6 cellular contexts compared by ENCODE assay signal in genomic region chr6:32973934-32974333, GRCh38. TPM values are rescaled to one million over a fixed set of nuclear protein-coding genes. Genes with fewer than 3 reads are reported as not detected.
DNase-seq lines count a peak whose midpoint lies in the region; ATAC-seq and TF ChIP-seq lines count a peak whose summit lies in the region.

No MANE protein-coding gene starts in this region.

- no peaks in the 10 kb centered on the region for H3K27me3 ChIP-seq in heart left ventricle
- H3K27me3 ChIP-seq in mesenchymal stem cell (ENCODE audit: control insufficient read depth in 1 of 2, insufficient read depth in 1 of 2, low read length in 2 of 2), result no peaks in the 10 kb centered on the region

- no peak overlapping the region for H2AK5ac ChIP-seq in mesenchymal stem cell (ENCODE audit: low read length, severe bottlenecking)

- peaks cover 31% of the 10 kb centered on the region for H3K36me3 Mint-ChIP-seq in activated naive CD8-positive, alpha-beta T cell

- H3K4me1 Mint-ChIP-seq in activated naive CD8-positive, alpha-beta T cell (ENCODE audit: low read depth), result peaks cover 35% of the 10 kb centered on the region

- H3K4me1 ChIP-seq in heart left ventricle, result peaks cover 0 to 48% (median 35%) of the 10 kb centered on the region in 12 donors
- H3K4me1 ChIP-seq in mesenchymal stem cell (ENCODE audit: control insufficient read depth, insufficient read depth, low read depth, low read length), result peaks cover 15% of the 10 kb centered on the region

- H3K23ac ChIP-seq in mesenchymal stem cell (ENCODE audit: low read length in 2 of 2), result no peak overlapping the region

- H2AFZ ChIP-seq in mesenchymal stem cell (ENCODE audit: low read depth, low read length), result no peak overlapping the region

- H4K91ac ChIP-seq in mesenchymal stem cell (ENCODE audit: low read length), result no peak overlapping the region

- no peak overlapping the region for H2BK5ac ChIP-seq in mesenchymal stem cell (ENCODE audit: low read depth, low read length, poor library complexity, severe bottlenecking)

- no peak overlapping the region for H3K18ac ChIP-seq in mesenchymal stem cell (ENCODE audit: low read depth in 1 of 2, low read length in 2 of 2)

- H3K4ac ChIP-seq in mesenchymal stem cell (ENCODE audit: low read depth in 1 of 2, low read length in 2 of 2), result no peak overlapping the region

- peak overlapping the region; percentile 96 for H3K9ac ChIP-seq in mesenchymal stem cell (ENCODE audit: low read length)

- no peak overlapping the region for H2BK12ac ChIP-seq in mesenchymal stem cell (ENCODE audit: low read length in 2 of 2)

- no peak overlapping the region for H2BK15ac ChIP-seq in mesenchymal stem cell (ENCODE audit: low read depth, poor library complexity, severe bottlenecking)

- H3K9me3 Mint-ChIP-seq in activated naive CD8-positive, alpha-beta T cell (ENCODE audit: low read depth), result no peaks in the 10 kb centered on the region

- H3K9me3 ChIP-seq in heart left ventricle, result no peaks in the 10 kb centered on the region
- no peaks in the 10 kb centered on the region for H3K9me3 ChIP-seq in mesenchymal stem cell (ENCODE audit: control insufficient read depth, low read length)

- 0 to 2% (median 1%) methylated on average over 4 of the region's 4 CpGs for WGBS in heart left ventricle, 4 donors
- WGBS in mesenchymal stem cell, result 0% methylated on average over 1 of the region's 4 CpGs

- H3K27ac ChIP-seq in heart left ventricle (peak overlapping the region in 8 of 12 donors; percentile 83 to 100 (median 100)), mesenchymal stem cell (ENCODE audit: low read length, poor library complexity, severe bottlenecking) (no peak overlapping the region)

- ATAC-seq in heart left ventricle, result no peak
- ATAC-seq in left cardiac atrium, result no peak
- ATAC-seq in HG02623 (IDR thresholded peaks at IDR 0.05; ENCODE audit: unreplicated experiment), result no peak

- intact Hi-C loops in heart left ventricle (cut with DNase I) (loop anchor here in 2 of 10 donors (5.0 to 10.0 kb wide), 3 partner anchors 132 to 847 kb away; partner anchors contain the start of genes ATF6B (in 1 of the 2), GPSM3 (in 1 of the 2), PBX2 (in 1 of the 2) and PSMB8 (in 1 of the 2)), left cardiac atrium (cut with DNase I) (no loop called here)

- TF ChIP-seq CTCF in heart left ventricle (IDR thresholded peaks at IDR 0.05), result no peak

- no peak overlapping the region for H3K14ac ChIP-seq in mesenchymal stem cell (ENCODE audit: low read length in 2 of 2)

- H3K4me3 ChIP-seq in heart left ventricle, result peak overlapping the region; percentile 63 to 100 (median 86)
- H3K4me3 ChIP-seq in mesenchymal stem cell (ENCODE audit: insufficient read depth in 1 of 2, low read depth in 1 of 2, low read length in 2 of 2), result peak overlapping the region in 1 of 2 experiments; percentile 93

- H3K27me3 Mint-ChIP-seq in activated naive CD8-positive, alpha-beta T cell, result no peaks in the 10 kb centered on the region

- no peak overlapping the region for H2BK120ac ChIP-seq in mesenchymal stem cell (ENCODE audit: low read depth, low read length)

- H3K36me3 ChIP-seq in heart left ventricle (peaks cover 17 to 68% (median 55%) of the 10 kb centered on the region in 9 donors), mesenchymal stem cell (ENCODE audit: control insufficient read depth in 1 of 2, insufficient read depth in 2 of 2, low read depth in 1 of 2, low read length in 2 of 2) (peaks cover 45 to 64% of the 10 kb centered on the region in 2 experiments)

- H3K79me1 ChIP-seq in mesenchymal stem cell (replicated peaks; ENCODE audit: low read length, poor library complexity, severe bottlenecking), result no peaks in the 10 kb centered on the region

- TF ChIP-seq POLR2A in heart left ventricle (IDR thresholded peaks at IDR 0.05), result no peak

- no peak overlapping the region for H4K8ac ChIP-seq in mesenchymal stem cell (ENCODE audit: low read length)

- H3K27ac Mint-ChIP-seq in activated naive CD8-positive, alpha-beta T cell, result peak overlapping the region; percentile 100

- peak overlapping the region; percentile 88 for H3K4me2 ChIP-seq in mesenchymal stem cell (ENCODE audit: low read length, poor library complexity, severe bottlenecking)

- DNase-seq in heart left ventricle (no peak), left cardiac atrium (no peak), mesenchymal stem cell (peak; percentile 66), NCI-H446 treated with DMSO at 0.1 percent for 48 hours (lab: John Stamatoyannopoulos, UW) (no peak)

- peak overlapping the region; percentile 95 for H3K4me3 Mint-ChIP-seq in activated naive CD8-positive, alpha-beta T cell

RNA-seq across cellular contexts. Expression of gene BRD2, which starts 5.5 kb away (rescaled TPM):
- total RNA-seq in heart left ventricle (100 to 1,000 TPM in 2 of 9 donors, 10 to 100 TPM in 7; 56.8 to 107 (median 73.5) TPM), left cardiac atrium (10 to 100 TPM; 79.3 to 97.5 TPM)
- polyA plus RNA-seq in heart left ventricle, result 10 to 100 TPM; 61.9 to 67.8 TPM
- polyA plus RNA-seq in mesenchymal stem cell (2013, experiment 1 of 2), result 132 TPM
- polyA plus RNA-seq in mesenchymal stem cell (2013, experiment 2 of 2), result 129 TPM

RNA-seq across cellular contexts. Expression of gene HLA-DMA, which starts 21.0 kb away (rescaled TPM):
- total RNA-seq in heart left ventricle (100 to 1,000 TPM in 1 of 9 donors, 10 to 100 TPM in 6, 1 to 10 TPM in 2; 5.4 to 150 (median 16.2) TPM), left cardiac atrium (10 to 100 TPM; 20.5 to 38.8 TPM)
- polyA plus RNA-seq in heart left ventricle, result 10 to 100 TPM in 1 of 2 donors, 1 to 10 TPM in 1; 8.0 to 20.4 TPM
- polyA plus RNA-seq in mesenchymal stem cell (2013, experiment 1 of 2), result 12.4 TPM
- polyA plus RNA-seq in mesenchymal stem cell (2013, experiment 2 of 2), result 12.7 TPM

RNA-seq across cellular contexts. Expression of gene HLA-DMB, which starts 33.1 kb away (rescaled TPM):
- total RNA-seq in heart left ventricle (100 to 1,000 TPM in 1 of 9 donors, 10 to 100 TPM in 1, 1 to 10 TPM in 7; 2.7 to 127 (median 9.3) TPM), left cardiac atrium (10 to 100 TPM in 1 of 2 donors, 1 to 10 TPM in 1; 6.9 to 15.8 TPM)
- 1 to 10 TPM; 3.7 to 4.8 TPM for polyA plus RNA-seq in heart left ventricle
- polyA plus RNA-seq in mesenchymal stem cell (2013, experiment 1 of 2), result 1.5 TPM
- 1.7 TPM for polyA plus RNA-seq in mesenchymal stem cell (2013, experiment 2 of 2)

RNA-seq across cellular contexts. Expression of gene HLA-DOA, which starts 35.5 kb away (rescaled TPM):
- total RNA-seq in heart left ventricle (10 to 100 TPM in 2 of 9 donors, 1 to 10 TPM in 4, under 1 TPM in 3; 0.44 to 32.4 (median 1.5) TPM), left cardiac atrium (1 to 10 TPM; 1.8 to 3.0 TPM)
- polyA plus RNA-seq in heart left ventricle, result 1 to 10 TPM in 1 of 2 donors, under 1 TPM in 1; 0.78 to 1.2 TPM
- 0.22 TPM for polyA plus RNA-seq in mesenchymal stem cell (2013, experiment 1 of 2)
- polyA plus RNA-seq in mesenchymal stem cell (2013, experiment 2 of 2), result 0.04 TPM
